Comparison of ENCODE assay signal across 7 cellular contexts in the genomic region with DNA sequence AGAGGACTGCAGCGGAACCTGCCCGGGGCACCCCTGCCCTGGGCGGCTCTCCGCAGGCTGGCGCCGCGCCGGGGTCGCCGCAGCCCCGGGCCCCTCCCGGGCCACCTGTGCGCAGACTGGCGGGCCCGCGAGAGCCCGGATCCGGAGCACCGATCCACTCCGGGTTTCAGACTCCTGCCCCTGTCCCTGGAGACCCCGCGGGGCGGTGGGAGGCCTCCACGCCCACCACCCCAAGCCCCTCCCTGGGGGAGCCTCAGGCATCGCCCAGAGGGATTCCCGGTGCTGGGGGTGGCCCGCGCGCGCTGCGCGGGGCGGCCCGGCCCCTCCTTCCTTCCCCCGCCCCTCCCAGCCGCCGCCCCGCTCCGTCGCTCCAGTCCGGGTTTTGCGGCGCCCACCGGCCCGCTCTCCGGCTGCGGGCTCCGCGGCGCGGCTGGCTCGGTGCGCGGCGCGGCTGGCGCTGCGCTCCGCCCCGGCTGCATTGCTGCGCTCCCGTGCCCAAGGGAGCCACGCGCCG. TPM values are rescaled to one million over a fixed set of nuclear protein-coding genes. Genes with fewer than 3 reads are reported as not detected.
DNase-seq lines count a peak whose midpoint lies in the region; ATAC-seq lines count a peak whose summit lies in the region.

Gene UNC5A (plus strand): TSS at position 476 of the 514 bp plus-strand sequence. CDS start 192 bp downstream, outside the sequence.

- intact Hi-C loops in posterior cingulate gyrus (cut with DNase I) = loop anchor here (10.0 kb wide), 1 partner anchor 145 kb away; no protein-coding TSS in a partner anchor

- DNase-seq in GM19238 (ENCODE audit: insufficient read length, low spot score) = peak; percentile 52
- DNase-seq in NCI-H446 (lab: John Stamatoyannopoulos, UW) = peak; percentile 64 to 76
- DNase-seq in activated T-cell treated with anti-CD3 and anti-CD28 coated beads for 48 hours (ENCODE audit: low read depth) = peak; percentile 65
- peak in 6 of 10 donors; percentile 29 to 93 (median 71) for DNase-seq in posterior cingulate gyrus

- ATAC-seq in esophagus mucosa (peak; percentile 29), GM18520 (IDR thresholded peaks at IDR 0.05; ENCODE audit: unreplicated experiment) (no peak), HG03571 (IDR thresholded peaks at IDR 0.05; ENCODE audit: unreplicated experiment) (no peak)

RNA-seq across cellular contexts. Expression of gene UNC5A, which starts in this region (rescaled TPM):
- not detected for total RNA-seq in esophagus mucosa

Comparison
In these comparisons a context has a peak if more than half of its experiments do, and no peak if none do; other contexts are left out.
1. Peak in ATAC-seq in esophagus mucosa; RNA of the gene not detected or under 1 TPM.